In the genomic region with DNA sequence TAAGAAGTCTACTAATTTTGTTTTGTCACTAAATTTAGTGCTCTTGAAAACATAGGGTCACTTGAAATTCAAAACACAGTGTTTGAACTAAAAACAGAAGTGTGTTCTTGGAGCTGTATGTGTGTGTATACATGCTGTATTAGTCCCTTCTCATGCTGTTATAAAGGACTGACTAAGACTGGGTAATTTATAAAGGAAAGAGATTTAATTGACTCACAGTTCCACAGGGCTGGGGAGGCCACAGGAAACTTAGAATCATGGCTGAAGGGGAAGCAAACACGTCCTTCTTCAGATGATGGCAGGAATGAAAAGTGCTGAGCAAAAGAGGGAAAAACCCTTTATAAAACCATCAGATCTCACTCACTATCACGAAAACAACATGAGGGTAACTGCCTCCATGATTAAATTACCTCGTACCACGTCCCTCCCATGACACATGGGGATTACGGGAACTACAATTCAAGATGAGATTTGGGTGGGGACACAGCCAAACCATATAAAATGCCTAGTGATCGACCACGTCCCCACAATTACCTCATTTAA, we compare ENCODE assay signal across 18 cellular contexts.
DNase-seq lines count a peak whose midpoint lies in the region; ATAC-seq, FAIRE-seq and TF ChIP-seq lines count a peak whose summit lies in the region.
"Had no signal": no experiment of that assay in that cellular context is flagged by ENCODE, and none has a peak within 500 bp of the region (broad histone marks: within the 10 kb centered on the region; RNA-seq: fewer than 3 reads in every experiment).

No MANE protein-coding gene starts in this region.

- H3K4me3 Mint-ChIP-seq in activated T-cell treated with anti-CD3 and anti-CD28 coated beads, Interleukin-2, amount 50 U/mL, for 24 hours: no peak overlapping the region
- H3K4me3 Mint-ChIP-seq in stimulated activated naive CD8-positive, alpha-beta T cell treated with anti-CD3 and anti-CD28 coated beads, Interleukin-15, amount 100 ng/mL, for 72 hours: no peak overlapping the region
- H3K4me3 Mint-ChIP-seq: B cell; CD4-positive, CD25-positive, alpha-beta regulatory T cell; GM23338 had no signal

- ATAC-seq in K562: no peak
- peak; percentile 54 for ATAC-seq in stimulated activated naive CD8-positive, alpha-beta T cell treated with anti-CD3 and anti-CD28 coated beads, Interleukin-15, amount 100 ng/mL, for 72 hours
- ATAC-seq: GM23338, HCT116, Panc1 had no signal

- POLR2A ChIA-PET in K562 (lab: Yijun Ruan, JAX): no interaction called here

- no peaks in the 10 kb centered on the region for H3K27me3 ChIP-seq in K562 (ENCODE audit: control insufficient read depth in 2 of 2, insufficient read depth in 2 of 2, low read length in 2 of 2)
- H3K27me3 ChIP-seq: MG63 had no signal

- H3K4me2 ChIP-seq in K562 (ENCODE audit: insufficient read depth, low read length): no peak overlapping the region
- H3K4me2 ChIP-seq: GM23338 had no signal

- no peaks in the 10 kb centered on the region for H3K4me1 ChIP-seq in K562 (replicated peaks in 1 of 2; ENCODE audit: control insufficient read depth in 2 of 2, insufficient read depth in 2 of 2, low read length in 2 of 2)
- H3K4me1 ChIP-seq: Caco-2 had no signal

- no peaks in the 10 kb centered on the region for H3K79me2 ChIP-seq in K562 (ENCODE audit: control insufficient read depth, insufficient read depth, low read length)

- H3K27me3 Mint-ChIP-seq in activated T-cell treated with anti-CD3 and anti-CD28 coated beads, Interleukin-2, amount 50 U/mL, for 24 hours: no peaks in the 10 kb centered on the region
- H3K27me3 Mint-ChIP-seq in stimulated activated naive CD8-positive, alpha-beta T cell treated with anti-CD3 and anti-CD28 coated beads, Interleukin-15, amount 100 ng/mL, for 72 hours: no peaks in the 10 kb centered on the region
- H3K27me3 Mint-ChIP-seq: B cell had no signal

- H4K20me1 ChIP-seq in K562 (replicated peaks; ENCODE audit: control insufficient read depth, insufficient read depth, low read length): no peaks in the 10 kb centered on the region

- no peak for TF ChIP-seq CTCF in K562 (IDR thresholded peaks at IDR 0.05 in 2 of 3, conservative IDR thresholded peaks at IDR 0.05 in 1 of 3; ENCODE audit: insufficient read depth in 2 of 3, low read depth in 1 of 3, low read length in 3 of 3)

- TF ChIP-seq POLR2A in K562 (conservative IDR thresholded peaks at IDR 0.05): no peak

- H3K27ac ChIP-seq in K562 (ENCODE audit: extremely low read depth, low read depth, low read length): no peak overlapping the region

- no TSS peak for BruUV-seq in K562 (replicated peaks; lab: Mats Ljungman, UMichigan)

- 0 out of 2 replicates have a peak overlapping the region, but pooled peaks have one; percentile 2 for H2AFZ ChIP-seq in K562 (ENCODE audit: low read depth, low read length)
- H2AFZ ChIP-seq: GM23338 had no signal

- no peaks in the 10 kb centered on the region for H3K36me3 ChIP-seq in K562 (ENCODE audit: control insufficient read depth, insufficient read depth, low read length)
- H3K36me3 ChIP-seq: MG63 had no signal

- H3K9me3 Mint-ChIP-seq in activated T-cell treated with anti-CD3 and anti-CD28 coated beads, Interleukin-2, amount 50 U/mL, for 24 hours: peaks cover 12% of the 10 kb centered on the region
- H3K9me3 Mint-ChIP-seq in stimulated activated naive CD8-positive, alpha-beta T cell treated with anti-CD3 and anti-CD28 coated beads, Interleukin-15, amount 100 ng/mL, for 72 hours: peaks cover 7 to 9% of the 10 kb centered on the region in 2 donors

- in situ Hi-C loops in K562 (cut with MboI): no loop called here

- no peak overlapping the region for H3K9ac ChIP-seq in K562 (ENCODE audit: insufficient read depth in 1 of 2, low read depth in 2 of 2, low read length in 2 of 2)

- H3K9me1 ChIP-seq in K562 (ENCODE audit: control insufficient read depth, insufficient read depth, low read length): no peaks in the 10 kb centered on the region

- no peak for DNase-seq in activated T-cell treated with anti-CD3 and anti-CD28 coated beads, Interleukin-2, amount 50 U/mL, for 24 hours
- DNase-seq in activated T-cell treated with anti-CD3 and anti-CD28 coated beads for 4 hours (no peak), K562 (ENCODE audit: extremely low read depth in 1 of 4, low spot score in 3 of 4) (no peak), superior temporal gyrus (ENCODE audit: extremely low spot score) (no peak)
- peak; percentile 27 for DNase-seq in stimulated activated CD4-positive, alpha-beta T cell treated with anti-CD3 and anti-CD28 coated beads, Interleukin-4, amount 100 ng/mL, for 24 hours
- no peak for DNase-seq in stimulated activated CD4-positive, alpha-beta T cell treated with anti-CD3 and anti-CD28 coated beads, Interleukin-2, amount 100 ng/mL, for 48 hours
- no peak for DNase-seq in stimulated activated naive CD8-positive, alpha-beta T cell treated with anti-CD3 and anti-CD28 coated beads, Interleukin-15, amount 100 ng/mL, for 72 hours
- DNase-seq: Caco-2; CD4-positive, CD25-positive, alpha-beta regulatory T cell; Karpas-422; MG63; NCI-H1092 treated with DMSO at 0.1 percent for 48 hours; NCI-H510A treated with DMSO at 0.1 percent for 48 hours; NCI-H82 had no signal

- peak overlapping the region; percentile 84 for H3K27ac Mint-ChIP-seq in activated T-cell treated with anti-CD3 and anti-CD28 coated beads, Interleukin-2, amount 50 U/mL, for 24 hours
- H3K27ac Mint-ChIP-seq in stimulated activated naive CD8-positive, alpha-beta T cell treated with anti-CD3 and anti-CD28 coated beads, Interleukin-15, amount 100 ng/mL, for 72 hours: no peak overlapping the region
- H3K27ac Mint-ChIP-seq: B cell; CD4-positive, CD25-positive, alpha-beta regulatory T cell; GM23338 had no signal

- H3K4me3 ChIP-seq in K562: no peak overlapping the region
- H3K4me3 ChIP-seq: GM23338, MG63 had no signal

- CTCF ChIA-PET in K562 (lab: Yijun Ruan, JAX; ENCODE audit: low intra/inter-chr PET ratio): no interaction called here

- FAIRE-seq in K562 (lab: Jason Lieb, UNC): no peak

- peaks cover 57% of the 10 kb centered on the region for H3K4me1 Mint-ChIP-seq in activated T-cell treated with anti-CD3 and anti-CD28 coated beads, Interleukin-2, amount 50 U/mL, for 24 hours (ENCODE audit: low read depth)
- peaks cover 19% of the 10 kb centered on the region for H3K4me1 Mint-ChIP-seq in stimulated activated naive CD8-positive, alpha-beta T cell treated with anti-CD3 and anti-CD28 coated beads, Interleukin-15, amount 100 ng/mL, for 72 hours
- H3K4me1 Mint-ChIP-seq: GM23338 had no signal

- intact Hi-C loops in K562 (cut with micrococcal nuclease): loop anchor here (5.0 kb wide), 2 partner anchors 52 to 123 kb away; no protein-coding TSS in a partner anchor

- no peak for TF ChIP-seq EP300 in K562 (IDR thresholded peaks at IDR 0.05; ENCODE audit: low read length)

- H3K9me3 ChIP-seq in K562 (replicated peaks; ENCODE audit: control insufficient read depth, insufficient read depth, low read depth, low read length): no peaks in the 10 kb centered on the region
- H3K9me3 ChIP-seq: Caco-2, MG63 had no signal

- TF ChIP-seq RAD21 in K562 (CRISPR knock-in tag; conservative IDR thresholded peaks at IDR 0.05 in 1 of 2, IDR thresholded peaks at IDR 0.05 in 1 of 2): no peak

- peaks cover 2% of the 10 kb centered on the region for H3K36me3 Mint-ChIP-seq in activated T-cell treated with anti-CD3 and anti-CD28 coated beads, Interleukin-2, amount 50 U/mL, for 24 hours (ENCODE audit: low read depth)
- H3K36me3 Mint-ChIP-seq: CD4-positive, CD25-positive, alpha-beta regulatory T cell had no signal

- WGBS in K562 (ENCODE audit: insufficient coverage, low coverage, missing lambda C conversion rate): 32% methylated on average over 7 of the region's 7 CpGs

TF ChIP-seq in K562, 482 proteins besides CTCF, POLR2A, EP300 and RAD21 (continues in another document):
- TF ChIP-seq SRSF7 (optimal IDR thresholded peaks at IDR 0.05; ENCODE audit: low read depth, low read length) (no peak), EP400 (IDR thresholded peaks at IDR 0.05) (no peak), XRCC4 (IDR thresholded peaks at IDR 0.05; ENCODE audit: extremely low read depth, insufficient read depth, insufficient read length) (no peak)
- TF ChIP-seq, protein P1, sequence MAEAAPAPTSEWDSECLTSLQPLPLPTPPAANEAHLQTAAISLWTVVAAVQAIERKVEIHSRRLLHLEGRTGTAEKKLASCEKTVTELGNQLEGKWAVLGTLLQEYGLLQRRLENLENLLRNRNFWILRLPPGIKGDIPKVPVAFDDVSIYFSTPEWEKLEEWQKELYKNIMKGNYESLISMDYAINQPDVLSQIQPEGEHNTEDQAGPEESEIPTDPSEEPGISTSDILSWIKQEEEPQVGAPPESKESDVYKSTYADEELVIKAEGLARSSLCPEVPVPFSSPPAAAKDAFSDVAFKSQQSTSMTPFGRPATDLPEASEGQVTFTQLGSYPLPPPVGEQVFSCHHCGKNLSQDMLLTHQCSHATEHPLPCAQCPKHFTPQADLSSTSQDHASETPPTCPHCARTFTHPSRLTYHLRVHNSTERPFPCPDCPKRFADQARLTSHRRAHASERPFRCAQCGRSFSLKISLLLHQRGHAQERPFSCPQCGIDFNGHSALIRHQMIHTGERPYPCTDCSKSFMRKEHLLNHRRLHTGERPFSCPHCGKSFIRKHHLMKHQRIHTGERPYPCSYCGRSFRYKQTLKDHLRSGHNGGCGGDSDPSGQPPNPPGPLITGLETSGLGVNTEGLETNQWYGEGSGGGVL (CRISPR knock-in tag; IDR thresholded peaks at IDR 0.05): no peak
- TF ChIP-seq, protein P2, sequence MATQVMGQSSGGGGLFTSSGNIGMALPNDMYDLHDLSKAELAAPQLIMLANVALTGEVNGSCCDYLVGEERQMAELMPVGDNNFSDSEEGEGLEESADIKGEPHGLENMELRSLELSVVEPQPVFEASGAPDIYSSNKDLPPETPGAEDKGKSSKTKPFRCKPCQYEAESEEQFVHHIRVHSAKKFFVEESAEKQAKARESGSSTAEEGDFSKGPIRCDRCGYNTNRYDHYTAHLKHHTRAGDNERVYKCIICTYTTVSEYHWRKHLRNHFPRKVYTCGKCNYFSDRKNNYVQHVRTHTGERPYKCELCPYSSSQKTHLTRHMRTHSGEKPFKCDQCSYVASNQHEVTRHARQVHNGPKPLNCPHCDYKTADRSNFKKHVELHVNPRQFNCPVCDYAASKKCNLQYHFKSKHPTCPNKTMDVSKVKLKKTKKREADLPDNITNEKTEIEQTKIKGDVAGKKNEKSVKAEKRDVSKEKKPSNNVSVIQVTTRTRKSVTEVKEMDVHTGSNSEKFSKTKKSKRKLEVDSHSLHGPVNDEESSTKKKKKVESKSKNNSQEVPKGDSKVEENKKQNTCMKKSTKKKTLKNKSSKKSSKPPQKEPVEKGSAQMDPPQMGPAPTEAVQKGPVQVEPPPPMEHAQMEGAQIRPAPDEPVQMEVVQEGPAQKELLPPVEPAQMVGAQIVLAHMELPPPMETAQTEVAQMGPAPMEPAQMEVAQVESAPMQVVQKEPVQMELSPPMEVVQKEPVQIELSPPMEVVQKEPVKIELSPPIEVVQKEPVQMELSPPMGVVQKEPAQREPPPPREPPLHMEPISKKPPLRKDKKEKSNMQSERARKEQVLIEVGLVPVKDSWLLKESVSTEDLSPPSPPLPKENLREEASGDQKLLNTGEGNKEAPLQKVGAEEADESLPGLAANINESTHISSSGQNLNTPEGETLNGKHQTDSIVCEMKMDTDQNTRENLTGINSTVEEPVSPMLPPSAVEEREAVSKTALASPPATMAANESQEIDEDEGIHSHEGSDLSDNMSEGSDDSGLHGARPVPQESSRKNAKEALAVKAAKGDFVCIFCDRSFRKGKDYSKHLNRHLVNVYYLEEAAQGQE (CRISPR knock-in tag; IDR thresholded peaks at IDR 0.05; ENCODE audit: low read depth): no peak
